1 cellular context compared by ENCODE assay signal in genomic region chr1:42952353-42953001, GRCh38.
A peak's percentile ranks its signal among the peaks of the same experiment; 100 is the strongest.
TF ChIP-seq lines count a peak whose summit lies in the region.

No MANE protein-coding gene starts in this region.

TF ChIP-seq in K562, 482 proteins besides CTCF, POLR2A, EP300 and RAD21 (continued from another document and continues in another):
- no peak for TF ChIP-seq ZNF512 (tag; IDR thresholded peaks at IDR 0.05)
- no peak for TF ChIP-seq ZNF766 (CRISPR knock-in tag; conservative IDR thresholded peaks at IDR 0.05)
- no peak for TF ChIP-seq ZNF77 (CRISPR knock-in tag; IDR thresholded peaks at IDR 0.05)
- TF ChIP-seq ILF3 (IDR thresholded peaks at IDR 0.05; ENCODE audit: borderline replicate concordance): no peak
- TF ChIP-seq NR1H2 (CRISPR knock-in tag; IDR thresholded peaks at IDR 0.05): no peak
- no peak for TF ChIP-seq NONO (IDR thresholded peaks at IDR 0.05; ENCODE audit: low read depth in 2 of 2, low read length in 1 of 2)
- peak; percentile 83; the same call in 1 of the 2 replicates for TF ChIP-seq POLR2AphosphoS5 (IDR thresholded peaks at IDR 0.05; ENCODE audit: control insufficient read depth, insufficient read depth, low read depth, low read length)
- TF ChIP-seq TSHZ1 (CRISPR knock-in tag; IDR thresholded peaks at IDR 0.05): no peak
- no peak for TF ChIP-seq SNRNP70 (optimal IDR thresholded peaks at IDR 0.05; ENCODE audit: low read depth, low read length)
- no peak for TF ChIP-seq ZBTB12 (CRISPR knock-in tag; IDR thresholded peaks at IDR 0.05)
- TF ChIP-seq USF2 (CRISPR knock-in tag; IDR thresholded peaks at IDR 0.05): no peak
- TF ChIP-seq AFF4 (CRISPR knock-in tag; IDR thresholded peaks at IDR 0.05): no peak
- TF ChIP-seq FOXJ2 (tag; IDR thresholded peaks at IDR 0.05): no peak
- no peak for TF ChIP-seq ZNF655 (CRISPR knock-in tag; IDR thresholded peaks at IDR 0.05)
- TF ChIP-seq ZZZ3 (IDR thresholded peaks at IDR 0.05): no peak
- no peak for TF ChIP-seq KDM2B (CRISPR knock-in tag; IDR thresholded peaks at IDR 0.05)
- TF ChIP-seq FOSL1 (tag; conservative IDR thresholded peaks at IDR 0.05): no peak
- TF ChIP-seq IRF1 (CRISPR knock-in tag; IDR thresholded peaks at IDR 0.05; ENCODE audit: borderline replicate concordance): no peak
- no peak for TF ChIP-seq TAF9B (IDR thresholded peaks at IDR 0.05; ENCODE audit: partially characterized antibody)
- TF ChIP-seq ZNF644 (tag; IDR thresholded peaks at IDR 0.05; ENCODE audit: low read depth): no peak
- TF ChIP-seq HDAC2 (IDR thresholded peaks at IDR 0.05): peak; percentile 88
- no peak for TF ChIP-seq RBM17 (IDR thresholded peaks at IDR 0.05; ENCODE audit: borderline replicate concordance, low read depth, low read length)
- TF ChIP-seq ZNF263 (CRISPR knock-in tag; IDR thresholded peaks at IDR 0.05; ENCODE audit: borderline replicate concordance): no peak; the same call in 1 of the 2 replicates
- no peak for TF ChIP-seq JUNB (CRISPR knock-in tag; conservative IDR thresholded peaks at IDR 0.05)
- TF ChIP-seq STAT5A (IDR thresholded peaks at IDR 0.05; ENCODE audit: borderline replicate concordance, low read length): peak; percentile 52; the same call in 1 of the 2 replicates
- TF ChIP-seq ZNF253 (CRISPR knock-in tag; conservative IDR thresholded peaks at IDR 0.05): no peak
- no peak for TF ChIP-seq MCM5 (IDR thresholded peaks at IDR 0.05; ENCODE audit: low read depth)
- no peak for TF ChIP-seq E2F6 (IDR thresholded peaks at IDR 0.05; ENCODE audit: borderline replicate concordance in 1 of 2, extremely low read depth in 1 of 2, insufficient read depth in 1 of 2, insufficient read length in 1 of 2, low read depth in 1 of 2, low read length in 1 of 2, poor library complexity in 1 of 2, severe bottlenecking in 1 of 2)
- no peak for TF ChIP-seq ATF4 (CRISPR knock-in tag; IDR thresholded peaks at IDR 0.05)
- TF ChIP-seq OTX1 (CRISPR knock-in tag; IDR thresholded peaks at IDR 0.05): no peak
- no peak for TF ChIP-seq HNRNPUL1 (IDR thresholded peaks at IDR 0.05; ENCODE audit: low read length)
- no peak for TF ChIP-seq THAP12 (CRISPR knock-in tag; IDR thresholded peaks at IDR 0.05)
- TF ChIP-seq ZNF79 (CRISPR knock-in tag; IDR thresholded peaks at IDR 0.05; ENCODE audit: low read depth): no peak
- TF ChIP-seq ID3 (CRISPR knock-in tag; IDR thresholded peaks at IDR 0.05): no peak
- TF ChIP-seq ID3 (tag; IDR thresholded peaks at IDR 0.05): 0 out of 2 replicates have a peak, but pooled peaks have one; percentile 25
- no peak for TF ChIP-seq ZNF282 (CRISPR knock-in tag; IDR thresholded peaks at IDR 0.05)
- 0 out of 2 replicates have a peak, but pooled peaks have one; percentile 31 for TF ChIP-seq PTBP1 (IDR thresholded peaks at IDR 0.05; ENCODE audit: low read depth, low read length)
- TF ChIP-seq CGGBP1 (CRISPR knock-in tag; IDR thresholded peaks at IDR 0.05): no peak
- no peak for TF ChIP-seq HMGXB4 (CRISPR knock-in tag; IDR thresholded peaks at IDR 0.05)
- TF ChIP-seq ZNF174 (CRISPR knock-in tag; IDR thresholded peaks at IDR 0.05): no peak
- peak in 1 of 2 experiments; percentile 66; a peak in 1 of 4 replicates for TF ChIP-seq HDAC1 (IDR thresholded peaks at IDR 0.05)
- no peak for TF ChIP-seq ZBTB8A (IDR thresholded peaks at IDR 0.05; ENCODE audit: partially characterized antibody)
